In genomic region chr18:76943542-76944339, GRCh38 we compare ENCODE assay signal across 13 cellular contexts.
DNase-seq lines count a peak whose midpoint lies in the region; ATAC-seq and TF ChIP-seq lines count a peak whose summit lies in the region.
"Had no signal": no experiment of that assay in that cellular context is flagged by ENCODE, and none has a peak within 500 bp of the region (broad histone marks: within the 10 kb centered on the region; RNA-seq: fewer than 3 reads in every experiment).

No MANE protein-coding gene starts in this region.

- no peak overlapping the region for H3K4me3 Mint-ChIP-seq in activated CD4-positive, alpha-beta memory T cell treated with anti-CD3 and anti-CD28 coated beads for 36 hours
- no peak overlapping the region for H3K4me3 Mint-ChIP-seq in T-helper 17 cell
- H3K4me3 Mint-ChIP-seq: activated naive CD8-positive, alpha-beta T cell; T-helper 2 cell treated with Interferon-gamma antibody and Interleukin-4, amounts not matched to agents 5 μg/mL and 100 μg/mL, for 36 hours had no signal

- H3K9me3 ChIP-seq in prostate gland, result no peaks in the 10 kb centered on the region
- H3K9me3 ChIP-seq in T-helper 17 cell (ENCODE audit: control insufficient read depth, low read length, poor library complexity, severe bottlenecking), result no peaks in the 10 kb centered on the region

- H3K4me1 Mint-ChIP-seq in activated CD4-positive, alpha-beta memory T cell treated with anti-CD3 and anti-CD28 coated beads for 36 hours (ENCODE audit: low read depth), result peaks cover 20% of the 10 kb centered on the region
- peaks cover 17% of the 10 kb centered on the region for H3K4me1 Mint-ChIP-seq in T-helper 17 cell

- no peak overlapping the region for H3K27ac Mint-ChIP-seq in activated CD4-positive, alpha-beta memory T cell treated with anti-CD3 and anti-CD28 coated beads for 36 hours
- no peak overlapping the region for H3K27ac Mint-ChIP-seq in T-helper 17 cell
- H3K27ac Mint-ChIP-seq: activated naive CD8-positive, alpha-beta T cell; T-helper 2 cell treated with Interferon-gamma antibody and Interleukin-4, amounts not matched to agents 5 μg/mL and 100 μg/mL, for 36 hours had no signal

- intact Hi-C loops in prostate gland (cut with DNase I), result no loop called here
- intact Hi-C loops in activated CD4-positive, alpha-beta memory T cell treated with anti-CD3 and anti-CD28 coated beads for 36 hours (cut with micrococcal nuclease), result no loop called here

- peaks cover 5% of the 10 kb centered on the region for H3K9me3 Mint-ChIP-seq in activated CD4-positive, alpha-beta memory T cell treated with anti-CD3 and anti-CD28 coated beads for 36 hours

- TF ChIP-seq POLR2A in NB4 (IDR thresholded peaks at IDR 0.05; ENCODE audit: extremely low read depth, insufficient read length) (no peak), prostate gland (IDR thresholded peaks at IDR 0.05) (no peak)

- WGBS in prostate gland, result 26% methylated on average over 6 of the region's 6 CpGs

- TF ChIP-seq CTCF in NB4 (IDR thresholded peaks at IDR 0.05; ENCODE audit: low read depth, low read length) (no peak), fibroblast of pulmonary artery (IDR thresholded peaks at IDR 0.05; ENCODE audit: low read length, missing control alignments) (no peak), prostate gland (IDR thresholded peaks at IDR 0.05) (no peak)

- DNase-seq in AG20443 (ENCODE audit: low spot score) (peak; percentile 83), NB4 (ENCODE audit: low read depth) (peak; percentile 12), fibroblast of pulmonary artery (ENCODE audit: low read depth) (peak; percentile 66), prostate gland (ENCODE audit: low spot score) (peak; percentile 44), T-helper 17 cell (no peak), NCI-H524 (lab: John Stamatoyannopoulos, UW) (no peak)
- DNase-seq in activated CD4-positive, alpha-beta memory T cell treated with anti-CD3 and anti-CD28 coated beads for 36 hours, result no peak
- DNase-seq: stimulated activated CD4-positive, alpha-beta T cell treated with anti-CD3 and anti-CD28 coated beads, Interleukin-2, amount 100 ng/mL, for 48 hours; stimulated activated naive CD8-positive, alpha-beta T cell treated with anti-CD3 and anti-CD28 coated beads, Interleukin-15, Interleukin-2, amounts not matched to agents 100 U/mL and 50 U/mL, for 24 hours had no signal

- no peaks in the 10 kb centered on the region for H3K27me3 ChIP-seq in prostate gland (replicated peaks; ENCODE audit: insufficient read depth)

- POLR2A ChIA-PET in activated CD4-positive, alpha-beta memory T cell treated with anti-CD3 and anti-CD28 coated beads for 36 hours (lab: Charles Lee), result no interaction called here

- peaks cover 0 to 3% of the 10 kb centered on the region in 2 donors for H3K36me3 ChIP-seq in prostate gland

- H3K4me3 ChIP-seq in NB4 (ENCODE audit: low read depth, low read length) (no peak overlapping the region), fibroblast of pulmonary artery (replicated peaks; ENCODE audit: low read depth, low read length) (no peak overlapping the region), prostate gland (no peak overlapping the region)
- H3K4me3 ChIP-seq: coronary artery had no signal

- peak overlapping the region in 1 of 2 donors; percentile 46 for H3K27ac ChIP-seq in prostate gland
- H3K27ac ChIP-seq: coronary artery had no signal

- no peaks in the 10 kb centered on the region for H3K27me3 Mint-ChIP-seq in activated CD4-positive, alpha-beta memory T cell treated with anti-CD3 and anti-CD28 coated beads for 36 hours
- H3K27me3 Mint-ChIP-seq in T-helper 17 cell, result no peaks in the 10 kb centered on the region
- H3K27me3 Mint-ChIP-seq: activated naive CD8-positive, alpha-beta T cell had no signal

- CTCF ChIA-PET in activated CD4-positive, alpha-beta memory T cell treated with anti-CD3 and anti-CD28 coated beads for 36 hours (lab: Charles Lee), result no interaction called here

- peaks cover 43% of the 10 kb centered on the region for H3K36me3 Mint-ChIP-seq in activated CD4-positive, alpha-beta memory T cell treated with anti-CD3 and anti-CD28 coated beads for 36 hours
- peaks cover 6% of the 10 kb centered on the region for H3K36me3 Mint-ChIP-seq in T-helper 17 cell (ENCODE audit: low read depth)

- no peaks in the 10 kb centered on the region for H3K4me1 ChIP-seq in prostate gland (replicated peaks)

- ATAC-seq in GM18867 (IDR thresholded peaks at IDR 0.05; ENCODE audit: unreplicated experiment), result no peak
- ATAC-seq in T-helper 17 cell, result no peak
- ATAC-seq: stimulated activated naive CD8-positive, alpha-beta T cell treated with anti-CD3 and anti-CD28 coated beads, Interleukin-15, Interleukin-2, amounts not matched to agents 100 U/mL and 50 U/mL, for 24 hours had no signal

Comparison
In these comparisons a context has a peak if more than half of its experiments do, and no peak if none do; other contexts are left out.
1. DNase-seq: peak in AG20443 (single experiment), NB4 (single experiment), fibroblast of pulmonary artery (single experiment) and prostate gland (single experiment); none in activated CD4-positive, alpha-beta memory T cell treated with anti-CD3 and anti-CD28 coated beads for 36 hours (single experiment), T-helper 17 cell (0 of 3) and NCI-H524 (0 of 2).